ENCODE assay signal across 14 cellular contexts in the genomic region with DNA sequence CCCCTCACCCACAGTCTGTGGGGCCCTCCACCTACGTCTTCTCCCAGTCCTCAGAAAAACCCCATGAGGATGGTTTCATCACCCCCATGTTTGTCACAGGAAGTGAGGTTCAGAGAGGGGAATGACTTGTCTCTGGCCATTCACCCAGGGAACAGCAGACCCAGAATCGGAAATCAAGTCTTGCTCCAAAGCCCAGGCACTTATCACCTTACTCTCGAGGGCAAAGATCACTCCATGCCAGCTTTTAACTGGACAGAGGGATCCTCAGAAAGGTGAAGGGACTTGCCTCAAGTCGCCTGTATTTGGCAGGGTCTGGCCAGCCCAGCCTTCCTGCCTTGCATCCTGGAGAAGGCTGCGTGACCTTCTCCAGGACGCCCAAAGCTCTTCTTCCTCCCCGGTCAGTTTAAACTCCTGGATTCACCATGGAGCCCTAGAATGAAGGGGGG.
A peak's percentile ranks its signal among the peaks of the same experiment; 100 is the strongest.
DNase-seq lines count a peak whose midpoint lies in the region; ATAC-seq and TF ChIP-seq lines count a peak whose summit lies in the region.
"Had no signal": no experiment of that assay in that cellular context is flagged by ENCODE, and none has a peak within 500 bp of the region (broad histone marks: within the 10 kb centered on the region; RNA-seq: fewer than 3 reads in every experiment).

No MANE protein-coding gene starts in this region.

- peak; percentile 39 for DNase-seq in activated T-cell treated with anti-CD3 and anti-CD28 coated beads, Interleukin-2, amount 50 U/mL, for 24 hours
- DNase-seq in activated T-cell treated with anti-CD3 and anti-CD28 coated beads for 4 hours (no peak), SK-N-MC (ENCODE audit: low read depth, low spot score) (no peak), fibroblast of mammary gland (ENCODE audit: low read depth) (peak; percentile 24), NCI-H146 treated with DMSO at 0.1 percent for 48 hours (lab: John Stamatoyannopoulos, UW; ENCODE audit: unreplicated experiment) (no peak)
- DNase-seq in stimulated activated naive CD8-positive, alpha-beta T cell treated with anti-CD3 and anti-CD28 coated beads, Interleukin-15, Interleukin-2, amounts not matched to agents 100 U/mL and 50 U/mL, for 24 hours, result peak; percentile 37
- DNase-seq: amniotic stem cell, DND-41, heart left ventricle, NCI-H1694 treated with DMSO at 0.1 percent for 48 hours had no signal

- no peaks in the 10 kb centered on the region for H3K36me3 Mint-ChIP-seq in activated T-cell treated with anti-CD3 and anti-CD28 coated beads, Interleukin-2, amount 50 U/mL, for 24 hours (ENCODE audit: low read depth)

- H3K27ac ChIP-seq in SK-N-MC, result peak overlapping the region; percentile 71; the same call in 1 of the 2 replicates

- H3K9me3 ChIP-seq in SK-N-MC (ENCODE audit: low read depth, low read length), result no peaks in the 10 kb centered on the region
- H3K9me3 ChIP-seq: HAP-1, heart left ventricle had no signal

- TF ChIP-seq CTCF in fibroblast of mammary gland (conservative IDR thresholded peaks at IDR 0.05; ENCODE audit: control insufficient read depth, insufficient read depth, low read depth, low read length), result no peak

- no peak overlapping the region for H3K9ac ChIP-seq in SK-N-MC (ENCODE audit: insufficient read length)

- no peaks in the 10 kb centered on the region for H3K27me3 Mint-ChIP-seq in activated T-cell treated with anti-CD3 and anti-CD28 coated beads, Interleukin-2, amount 50 U/mL, for 24 hours

- peak overlapping the region; percentile 78 for H3K27ac Mint-ChIP-seq in activated T-cell treated with anti-CD3 and anti-CD28 coated beads, Interleukin-2, amount 50 U/mL, for 24 hours
- H3K27ac Mint-ChIP-seq: IgD-negative memory B cell had no signal

- H3K4me3 Mint-ChIP-seq in activated T-cell treated with anti-CD3 and anti-CD28 coated beads, Interleukin-2, amount 50 U/mL, for 24 hours, result peak overlapping the region; percentile 27
- H3K4me3 Mint-ChIP-seq: IgD-negative memory B cell had no signal

- H3K9me3 Mint-ChIP-seq in activated T-cell treated with anti-CD3 and anti-CD28 coated beads, Interleukin-2, amount 50 U/mL, for 24 hours, result no peaks in the 10 kb centered on the region
- H3K9me3 Mint-ChIP-seq: IgD-negative memory B cell had no signal

- no peaks in the 10 kb centered on the region for H3K36me3 ChIP-seq in SK-N-MC (ENCODE audit: insufficient read depth, low read length)
- H3K36me3 ChIP-seq: HAP-1, heart left ventricle had no signal

- ATAC-seq in stimulated activated naive CD8-positive, alpha-beta T cell treated with anti-CD3 and anti-CD28 coated beads, Interleukin-15, Interleukin-2, amounts not matched to agents 100 U/mL and 50 U/mL, for 24 hours, result peak; percentile 53
- no peak for ATAC-seq in GM21423 (IDR thresholded peaks at IDR 0.05; ENCODE audit: unreplicated experiment)
- no peak for ATAC-seq in HG03108 (IDR thresholded peaks at IDR 0.05; ENCODE audit: unreplicated experiment)

- peak overlapping the region; percentile 45; the same call in 1 of the 2 replicates for H3K4me3 ChIP-seq in SK-N-MC
- no peak overlapping the region for H3K4me3 ChIP-seq in fibroblast of mammary gland (ENCODE audit: control insufficient read depth, low read depth, low read length)
- H3K4me3 ChIP-seq: HAP-1, heart left ventricle had no signal

- peaks cover 47% of the 10 kb centered on the region for H3K4me1 Mint-ChIP-seq in activated T-cell treated with anti-CD3 and anti-CD28 coated beads, Interleukin-2, amount 50 U/mL, for 24 hours (ENCODE audit: low read depth)

Comparison
In these comparisons a context has a peak if more than half of its experiments do, and no peak if none do; other contexts are left out.
1. DNase-seq: peak in activated T-cell treated with anti-CD3 and anti-CD28 coated beads, Interleukin-2, amount 50 U/mL, for 24 hours (single experiment), fibroblast of mammary gland (single experiment) and stimulated activated naive CD8-positive, alpha-beta T cell treated with anti-CD3 and anti-CD28 coated beads, Interleukin-15, Interleukin-2, amounts not matched to agents 100 U/mL and 50 U/mL, for 24 hours (single experiment); none in activated T-cell treated with anti-CD3 and anti-CD28 coated beads for 4 hours (single experiment), SK-N-MC (single experiment) and NCI-H146 treated with DMSO at 0.1 percent for 48 hours (single experiment).